8 cellular contexts compared by ENCODE assay signal in the genomic region with DNA sequence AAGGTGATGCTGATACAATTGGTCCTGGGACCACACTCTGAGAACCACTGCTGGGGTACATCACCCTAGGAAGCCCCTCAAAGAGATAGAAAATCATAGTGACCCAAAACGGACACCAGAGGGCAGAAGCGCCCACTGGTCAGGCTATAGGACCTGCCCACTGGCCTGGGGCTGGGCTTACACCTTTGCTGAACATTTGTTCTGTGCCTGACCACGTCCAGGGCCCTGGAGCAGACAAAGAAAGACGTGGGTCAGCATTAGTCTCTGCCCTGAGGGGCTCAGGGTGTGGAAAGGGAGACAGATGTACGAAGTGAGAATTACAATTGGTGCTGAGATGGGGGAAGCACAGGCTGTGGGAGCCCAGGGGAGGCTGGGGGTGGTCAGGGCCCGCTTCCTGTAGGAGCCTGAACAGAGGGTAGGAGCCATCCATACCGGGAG. TPM values are rescaled to one million over a fixed set of nuclear protein-coding genes. Genes with fewer than 3 reads are reported as not detected.
DNase-seq lines count a peak whose midpoint lies in the region; ATAC-seq, FAIRE-seq and TF ChIP-seq lines count a peak whose summit lies in the region.

No MANE protein-coding gene starts in this region.

- H3K9me3 ChIP-seq in A549, result no peaks in the 10 kb centered on the region
- H3K9me3 ChIP-seq in ovary, result no peaks in the 10 kb centered on the region

- peak overlapping the region; percentile 48 for H3K27ac Mint-ChIP-seq in activated T-helper 17 cell treated with anti-CD3 and anti-CD28 coated beads, Interleukin-2, amount 50 U/mL, for 72 hours
- peak overlapping the region; percentile 96 for H3K27ac Mint-ChIP-seq in glutamatergic neuron (ENCODE audit: unreplicated experiment)

- no peaks in the 10 kb centered on the region for H3K27me3 Mint-ChIP-seq in activated T-helper 17 cell treated with anti-CD3 and anti-CD28 coated beads, Interleukin-2, amount 50 U/mL, for 72 hours
- peaks cover 4% of the 10 kb centered on the region for H3K27me3 Mint-ChIP-seq in glutamatergic neuron (ENCODE audit: unreplicated experiment)

- TF ChIP-seq EP300 in A549 (IDR thresholded peaks at IDR 0.05) (no peak), ovary (IDR thresholded peaks at IDR 0.05) (no peak)

- no peaks in the 10 kb centered on the region for H3K36me3 ChIP-seq in ovary

- CTCF ChIA-PET in A549 (lab: Yijun Ruan, JAX), result interaction anchor here (0.7 to 4.0 kb wide), 28 partner anchors 9 to 320 kb away, joined by 3 to 27 read pairs (median 4); partner anchors contain the start of gene SERPINH1

- intact Hi-C loops in ovary (cut with DNase I), result loop anchor here (2.0 to 10.0 kb wide), 7 partner anchors 35 to 267 kb away; partner anchors contain the start of genes MAP6 (in 2 of the 4), DGAT2 (in 1 of the 4) and UVRAG (in 1 of the 4)

- H3K4me3 Mint-ChIP-seq in activated T-helper 17 cell treated with anti-CD3 and anti-CD28 coated beads, Interleukin-2, amount 50 U/mL, for 72 hours, result no peak overlapping the region
- no peak overlapping the region for H3K4me3 Mint-ChIP-seq in glutamatergic neuron (ENCODE audit: unreplicated experiment)

- in situ Hi-C loops in G401 (cut with HindIII; ENCODE audit: low sequenced_read_pairs), result no loop called here

- POLR2A ChIA-PET in A549 (lab: Yijun Ruan, JAX), result no interaction called here

- peak overlapping the region in 1 of 2 experiments; percentile 43; a peak in 1 of 6 replicates for H3K27ac ChIP-seq in A549
- no peak overlapping the region for H3K27ac ChIP-seq in ovary

- DNase-seq in A549 (ENCODE audit: low read depth in 1 of 2, low spot score in 1 of 2), result peak; percentile 53 to 89
- DNase-seq in G401 (ENCODE audit: low spot score), result peak; percentile 73
- DNase-seq in NCI-H2029 (lab: John Stamatoyannopoulos, UW), result peak; percentile 45
- DNase-seq in glutamatergic neuron, result peak; percentile 85
- DNase-seq in ovary, result peak; percentile 76 to 83 (median 81)
- DNase-seq in NOMO-1 (lab: John Stamatoyannopoulos, UW; ENCODE audit: unreplicated experiment in 2 of 2), result no peak

- TF ChIP-seq POLR2A in A549 (IDR thresholded peaks at IDR 0.05; ENCODE audit: low read length) (no peak), ovary (IDR thresholded peaks at IDR 0.05) (no peak)

- no peak overlapping the region for H3K4me2 ChIP-seq in A549

- 20% methylated on average over 7 of the region's 7 CpGs for WGBS in A549 (ENCODE audit: missing lambda C conversion rate)
- 17 to 24% (median 23%) methylated on average over 7 of the region's 7 CpGs for WGBS in ovary, 3 donors

- H3K9me3 Mint-ChIP-seq in activated T-helper 17 cell treated with anti-CD3 and anti-CD28 coated beads, Interleukin-2, amount 50 U/mL, for 72 hours, result no peaks in the 10 kb centered on the region
- H3K9me3 Mint-ChIP-seq in glutamatergic neuron (ENCODE audit: unreplicated experiment), result peaks cover 3% of the 10 kb centered on the region

- H3K4me1 ChIP-seq in A549 (no peaks in the 10 kb centered on the region; the same call in 2 of the 3 replicates), ovary (ENCODE audit: insufficient read depth) (peaks cover 4% of the 10 kb centered on the region)

- H3K27me3 ChIP-seq in ovary, result no peaks in the 10 kb centered on the region

- no peak for FAIRE-seq in A549 (lab: Jason Lieb, UNC)

- TF ChIP-seq CTCF in A549 (IDR thresholded peaks at IDR 0.05), result peak; percentile 89
- peak; percentile 87 for TF ChIP-seq CTCF in glutamatergic neuron (IDR thresholded peaks at IDR 0.05; ENCODE audit: partially characterized antibody, unreplicated experiment)
- peak; percentile 91 to 96 (median 92) for TF ChIP-seq CTCF in ovary (IDR thresholded peaks at IDR 0.05)

- no peaks in the 10 kb centered on the region for H3K4me1 Mint-ChIP-seq in activated T-helper 17 cell treated with anti-CD3 and anti-CD28 coated beads, Interleukin-2, amount 50 U/mL, for 72 hours
- peaks cover 6% of the 10 kb centered on the region for H3K4me1 Mint-ChIP-seq in glutamatergic neuron (ENCODE audit: low read depth, unreplicated experiment)

- ATAC-seq in A549, result peak; percentile 87 to 96
- ATAC-seq in activated T-helper 17 cell treated with anti-CD3 and anti-CD28 coated beads, Interleukin-2, amount 50 U/mL, for 72 hours (replicated peaks), result peak; percentile 67
- no peak for ATAC-seq in HG03280 (IDR thresholded peaks at IDR 0.05; ENCODE audit: unreplicated experiment)

- peak; percentile 88 to 89 for TF ChIP-seq RAD21 in A549 (conservative IDR thresholded peaks at IDR 0.05 in 1 of 2, IDR thresholded peaks at IDR 0.05 in 1 of 2)

- H3K4me3 ChIP-seq in A549, result no peak overlapping the region
- no peak overlapping the region for H3K4me3 ChIP-seq in ovary

- H3K36me3 Mint-ChIP-seq in activated T-helper 17 cell treated with anti-CD3 and anti-CD28 coated beads, Interleukin-2, amount 50 U/mL, for 72 hours (ENCODE audit: low read depth), result no peaks in the 10 kb centered on the region
- no peaks in the 10 kb centered on the region for H3K36me3 Mint-ChIP-seq in glutamatergic neuron (ENCODE audit: unreplicated experiment)

TF ChIP-seq in A549, 52 proteins besides CTCF, POLR2A, EP300 and RAD21:
- TF ChIP-seq CBX8 (IDR thresholded peaks at IDR 0.05) (no peak), NFE2L2 (conservative IDR thresholded peaks at IDR 0.05; ENCODE audit: low read length) (no peak), SMC3 (IDR thresholded peaks at IDR 0.05) (peak; percentile 89)

RNA-seq across cellular contexts. Expression of gene SERPINH1, which starts 14.4 kb away (rescaled TPM):
- polyA plus RNA-seq in A549 (2011; rRNA removed), result 70.7 and 79.3 TPM in 2 replicates
- 113 and 144 TPM in 2 replicates for polyA plus RNA-seq in A549 (2012; cell fraction: cytosol; rRNA removed)
- 212 and 377 TPM in 2 replicates for polyA plus RNA-seq in A549 (2012; cell fraction: nucleus; rRNA removed)
- polyA plus RNA-seq in A549 (2017; fragmentation: RNase III; extraction: RNeasy Plus Mini Kit Qiagen cat#74134 plus additional on column Dnase treatment), result 151 to 162 TPM (median 151 TPM) in 3 replicates
- polyA minus RNA-seq in A549 (2011; rRNA and poly(A)+ RNA removed), result 48.4 and 51.1 TPM in 2 replicates
- 721 and 818 TPM in 2 replicates for total RNA-seq in G401 (2014; rRNA removed; shearing (Covaris generic))
- 10 to 100 TPM in 1 of 2 donors, 1 to 10 TPM in 1; 8.8 to 10.2 TPM for total RNA-seq in activated T-helper 17 cell treated with anti-CD3 and anti-CD28 coated beads, Interleukin-2, amount 50 U/mL, for 72 hours
- 35.0 TPM for total RNA-seq in glutamatergic neuron (ENCODE audit: unreplicated experiment)
- 100 to 1,000 TPM; 122 to 289 (median 188) TPM for total RNA-seq in ovary
- polyA plus RNA-seq in ovary, result 100 to 1,000 TPM; 155 to 163 TPM

RNA-seq across cellular contexts. Expression of gene GDPD5, which starts 21.9 kb away (rescaled TPM):
- polyA plus RNA-seq in A549 (2011; rRNA removed) (3.9 and 4.7 TPM in 2 replicates), A549 (2017; fragmentation: RNase III; extraction: RNeasy Plus Mini Kit Qiagen cat#74134 plus additional on column Dnase treatment) (5.8 to 7.9 TPM (median 5.9 TPM) in 3 replicates), ovary (1 to 10 TPM; 5.5 to 6.3 TPM)
- 4.5 and 7.7 TPM in 2 replicates for polyA plus RNA-seq in A549 (2012; cell fraction: cytosol; rRNA removed)
- 27.2 and 29.2 TPM in 2 replicates for polyA plus RNA-seq in A549 (2012; cell fraction: nucleus; rRNA removed)
- 8.3 and 14.5 TPM in 2 replicates for polyA minus RNA-seq in A549 (2011; rRNA and poly(A)+ RNA removed)
- 4.6 and 10.8 TPM in 2 replicates for total RNA-seq in G401 (2014; rRNA removed; shearing (Covaris generic))
- 10 to 100 TPM; 26.8 to 54.2 TPM for total RNA-seq in activated T-helper 17 cell treated with anti-CD3 and anti-CD28 coated beads, Interleukin-2, amount 50 U/mL, for 72 hours
- total RNA-seq in glutamatergic neuron (ENCODE audit: unreplicated experiment) (147 TPM), ovary (10 to 100 TPM in 2 of 7 donors, 1 to 10 TPM in 5; 3.8 to 15.8 (median 8.4) TPM)

Comparison
In these comparisons a context has a peak if more than half of its experiments do, and no peak if none do; other contexts are left out.
1. DNase-seq: peak in A549 (2 of 2), G401 (single experiment), NCI-H2029 (single experiment), glutamatergic neuron (single experiment) and ovary (5 of 5); none in NOMO-1 (0 of 2).
2. Peak in every context shown above with its lines, with median percentiles within 50 percentile points of each other: CTCF ChIP-seq.